ENCODE assay signal across 14 cellular contexts in the genomic region with DNA sequence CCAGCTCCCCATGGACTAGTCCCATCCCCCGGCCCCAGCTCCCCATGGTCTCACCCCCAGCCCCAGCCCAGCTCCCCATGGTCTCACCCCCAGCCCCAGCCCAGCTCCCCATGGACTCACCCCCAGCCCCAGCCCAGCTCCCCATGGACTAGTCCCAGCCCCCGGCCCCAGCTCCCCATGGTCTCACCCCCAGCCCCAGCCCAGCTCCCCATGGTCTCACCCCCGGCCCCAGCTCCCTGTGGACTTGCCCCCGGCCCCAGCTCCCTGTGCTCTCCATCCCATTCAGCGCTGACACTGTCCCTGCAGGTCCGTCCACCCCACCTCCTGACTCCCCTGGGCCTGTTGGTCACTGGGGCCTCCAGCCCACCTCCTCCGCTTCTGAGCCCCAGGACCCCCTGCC. TPM values are rescaled to one million over a fixed set of nuclear protein-coding genes. Genes with fewer than 3 reads are reported as not detected.
"Had no signal": no experiment of that assay in that cellular context is flagged by ENCODE, and none has a peak within 500 bp of the region (broad histone marks: within the 10 kb centered on the region; RNA-seq: fewer than 3 reads in every experiment).

No MANE protein-coding gene starts in this region.

RNA-seq across cellular contexts. Expression of a gene that starts 1.3 kb away (rescaled TPM):
- total RNA-seq: activated CD4-positive, alpha-beta memory T cell treated with anti-CD3 and anti-CD28 coated beads, Interleukin-2, amount 10 ng/mL, durations not matched to agents 7 days and 5 days; activated CD4-positive, alpha-beta T cell treated with anti-CD3 and anti-CD28 coated beads for 36 hours; activated CD4-positive, alpha-beta T cell treated with anti-CD3 and anti-CD28 coated beads, Interleukin-2, amount 10 ng/mL, durations not matched to agents 7 days and 5 days; activated CD8-positive, alpha-beta memory T cell treated with anti-CD3 and anti-CD28 coated beads, Interleukin-2, amount 10 ng/mL, durations not matched to agents 7 days and 5 days; activated CD8-positive, alpha-beta T cell treated with anti-CD3 and anti-CD28 coated beads, Interleukin-2, amount 10 ng/mL, durations not matched to agents 7 days and 5 days; activated naive CD4-positive, alpha-beta T cell treated with anti-CD3 and anti-CD28 coated beads for 36 hours; activated naive CD8-positive, alpha-beta T cell treated with anti-CD3 and anti-CD28 coated beads for 36 hours; activated T-helper 2 cell treated with anti-CD3 and anti-CD28 coated beads, Interferon-gamma antibody, Interleukin-2, Interleukin-4, amounts not matched to agents 10 μg/mL and 5 μg/mL and 100 μg/mL, durations not matched to agents 14 hours and 24 hours and 36 hours; ascending aorta; bronchial epithelial cell; cardiac muscle cell had no signal
- polyA plus RNA-seq: cardiac muscle cell had no signal

RNA-seq across cellular contexts. Expression of a gene that starts 6.2 kb away (rescaled TPM):
- total RNA-seq: activated CD4-positive, alpha-beta memory T cell treated with anti-CD3 and anti-CD28 coated beads, Interleukin-2, amount 10 ng/mL, durations not matched to agents 7 days and 5 days; activated CD4-positive, alpha-beta T cell treated with anti-CD3 and anti-CD28 coated beads for 36 hours; activated CD4-positive, alpha-beta T cell treated with anti-CD3 and anti-CD28 coated beads, Interleukin-2, amount 10 ng/mL, durations not matched to agents 7 days and 5 days; activated CD8-positive, alpha-beta memory T cell treated with anti-CD3 and anti-CD28 coated beads, Interleukin-2, amount 10 ng/mL, durations not matched to agents 7 days and 5 days; activated CD8-positive, alpha-beta T cell treated with anti-CD3 and anti-CD28 coated beads, Interleukin-2, amount 10 ng/mL, durations not matched to agents 7 days and 5 days; activated naive CD4-positive, alpha-beta T cell treated with anti-CD3 and anti-CD28 coated beads for 36 hours; activated naive CD4-positive, alpha-beta T cell treated with anti-CD3 and anti-CD28 coated beads, Interleukin-2, amount 50 U/mL, for 72 hours; activated naive CD8-positive, alpha-beta T cell treated with anti-CD3 and anti-CD28 coated beads for 36 hours; activated T-helper 2 cell treated with anti-CD3 and anti-CD28 coated beads, Interferon-gamma antibody, Interleukin-2, Interleukin-4, amounts not matched to agents 10 μg/mL and 5 μg/mL and 100 μg/mL, durations not matched to agents 14 hours and 24 hours and 36 hours; ascending aorta; bronchial epithelial cell; cardiac muscle cell; WTC11 had no signal

RNA-seq across cellular contexts. Expression of a gene that starts 9.2 kb away (rescaled TPM):
- total RNA-seq: activated CD4-positive, alpha-beta memory T cell treated with anti-CD3 and anti-CD28 coated beads, Interleukin-2, amount 10 ng/mL, durations not matched to agents 7 days and 5 days; activated CD4-positive, alpha-beta T cell treated with anti-CD3 and anti-CD28 coated beads for 36 hours; activated CD4-positive, alpha-beta T cell treated with anti-CD3 and anti-CD28 coated beads, Interleukin-2, amount 10 ng/mL, durations not matched to agents 7 days and 5 days; activated CD8-positive, alpha-beta memory T cell treated with anti-CD3 and anti-CD28 coated beads, Interleukin-2, amount 10 ng/mL, durations not matched to agents 7 days and 5 days; activated CD8-positive, alpha-beta T cell treated with anti-CD3 and anti-CD28 coated beads, Interleukin-2, amount 10 ng/mL, durations not matched to agents 7 days and 5 days; activated naive CD4-positive, alpha-beta T cell treated with anti-CD3 and anti-CD28 coated beads for 36 hours; activated naive CD8-positive, alpha-beta T cell treated with anti-CD3 and anti-CD28 coated beads for 36 hours; activated T-helper 2 cell treated with anti-CD3 and anti-CD28 coated beads, Interferon-gamma antibody, Interleukin-2, Interleukin-4, amounts not matched to agents 10 μg/mL and 5 μg/mL and 100 μg/mL, durations not matched to agents 14 hours and 24 hours and 36 hours; bronchial epithelial cell; cardiac muscle cell; WTC11 had no signal
- polyA plus RNA-seq: cardiac muscle cell had no signal

RNA-seq across cellular contexts. Expression of a gene that starts 24.6 kb away (rescaled TPM):
- total RNA-seq: activated CD4-positive, alpha-beta memory T cell treated with anti-CD3 and anti-CD28 coated beads, Interleukin-2, amount 10 ng/mL, durations not matched to agents 7 days and 5 days; activated CD4-positive, alpha-beta T cell treated with anti-CD3 and anti-CD28 coated beads for 36 hours; activated CD4-positive, alpha-beta T cell treated with anti-CD3 and anti-CD28 coated beads, Interleukin-2, amount 10 ng/mL, durations not matched to agents 7 days and 5 days; activated CD8-positive, alpha-beta memory T cell treated with anti-CD3 and anti-CD28 coated beads, Interleukin-2, amount 10 ng/mL, durations not matched to agents 7 days and 5 days; activated CD8-positive, alpha-beta T cell treated with anti-CD3 and anti-CD28 coated beads, Interleukin-2, amount 10 ng/mL, durations not matched to agents 7 days and 5 days; activated naive CD4-positive, alpha-beta T cell treated with anti-CD3 and anti-CD28 coated beads for 36 hours; activated naive CD4-positive, alpha-beta T cell treated with anti-CD3 and anti-CD28 coated beads, Interleukin-2, amount 50 U/mL, for 72 hours; activated naive CD8-positive, alpha-beta T cell treated with anti-CD3 and anti-CD28 coated beads for 36 hours; activated T-helper 2 cell treated with anti-CD3 and anti-CD28 coated beads, Interferon-gamma antibody, Interleukin-2, Interleukin-4, amounts not matched to agents 10 μg/mL and 5 μg/mL and 100 μg/mL, durations not matched to agents 14 hours and 24 hours and 36 hours; adrenal gland; bronchial epithelial cell; cardiac muscle cell had no signal
- polyA plus RNA-seq: cardiac muscle cell had no signal
